In genomic region chr22:46738961-46739870, GRCh38 we compare ENCODE assay signal across 1 cellular context.
TF ChIP-seq lines count a peak whose summit lies in the region.

No MANE protein-coding gene starts in this region.

TF ChIP-seq in HepG2, 621 proteins besides CTCF, POLR2A, EP300 and RAD21 (continued from another document and continues in another):
- no peak for TF ChIP-seq ATF6 (CRISPR knock-in tag; conservative IDR thresholded peaks at IDR 0.05)
- no peak for TF ChIP-seq ASH2L (IDR thresholded peaks at IDR 0.05; ENCODE audit: insufficient read length, low read depth, low read length)
- no peak for TF ChIP-seq MYNN (CRISPR knock-in tag; IDR thresholded peaks at IDR 0.05; ENCODE audit: low read depth)
- no peak for TF ChIP-seq ZBTB14 (CRISPR knock-in tag; IDR thresholded peaks at IDR 0.05)
- TF ChIP-seq ZNF282 (IDR thresholded peaks at IDR 0.05; ENCODE audit: partially characterized antibody), result no peak
- TF ChIP-seq SNAPC4 (CRISPR knock-in tag; IDR thresholded peaks at IDR 0.05), result no peak
- TF ChIP-seq PHB2 (IDR thresholded peaks at IDR 0.05; ENCODE audit: partially characterized antibody), result no peak
- no peak for TF ChIP-seq ZNF138 (CRISPR knock-in tag; IDR thresholded peaks at IDR 0.05; ENCODE audit: low read depth)
- TF ChIP-seq GATAD1 (CRISPR knock-in tag; IDR thresholded peaks at IDR 0.05), result no peak; the same call in 1 of the 2 replicates
- TF ChIP-seq ZNF547 (CRISPR knock-in tag; IDR thresholded peaks at IDR 0.05), result no peak; the same call in 1 of the 2 replicates
- TF ChIP-seq IKZF5 (CRISPR knock-in tag; IDR thresholded peaks at IDR 0.05), result peak; percentile 35; the same call in 1 of the 2 replicates
- no peak for TF ChIP-seq TAF15 (IDR thresholded peaks at IDR 0.05; ENCODE audit: low read depth, low read length, poor library complexity, severe bottlenecking)
- no peak for TF ChIP-seq ZNF672 (CRISPR knock-in tag; IDR thresholded peaks at IDR 0.05)
- 0 out of 2 replicates have a peak, but pooled peaks have one; percentile 44 for TF ChIP-seq ETV5 (CRISPR knock-in tag; IDR thresholded peaks at IDR 0.05; ENCODE audit: borderline replicate concordance)
- TF ChIP-seq SOX13 (IDR thresholded peaks at IDR 0.05), result no peak
- no peak; a peak in 1 of 4 replicates for TF ChIP-seq SOX13 (CRISPR knock-in tag; conservative IDR thresholded peaks at IDR 0.05 in 1 of 2, IDR thresholded peaks at IDR 0.05 in 1 of 2)
- TF ChIP-seq THAP8 (CRISPR knock-in tag; IDR thresholded peaks at IDR 0.05; ENCODE audit: borderline replicate concordance), result no peak
- no peak for TF ChIP-seq ZNF256 (CRISPR knock-in tag; conservative IDR thresholded peaks at IDR 0.05)
- peak; percentile 24; the same call in 1 of the 2 replicates for TF ChIP-seq NR2F6 (IDR thresholded peaks at IDR 0.05)
- no peak for TF ChIP-seq NR2F6 (CRISPR knock-in tag; IDR thresholded peaks at IDR 0.05)
- TF ChIP-seq ZBTB40 (IDR thresholded peaks at IDR 0.05), result no peak
- no peak for TF ChIP-seq ZBTB40 (CRISPR knock-in tag; IDR thresholded peaks at IDR 0.05)
- no peak for TF ChIP-seq RFX3 (CRISPR knock-in tag; IDR thresholded peaks at IDR 0.05)
- TF ChIP-seq PREB (CRISPR knock-in tag; IDR thresholded peaks at IDR 0.05), result no peak
- TF ChIP-seq LBX2 (CRISPR knock-in tag; IDR thresholded peaks at IDR 0.05; ENCODE audit: borderline replicate concordance), result peak; percentile 26; the same call in 1 of the 2 replicates
- no peak for TF ChIP-seq ZBTB1 (CRISPR knock-in tag; IDR thresholded peaks at IDR 0.05; ENCODE audit: borderline replicate concordance)
- no peak for TF ChIP-seq NAIF1 (CRISPR knock-in tag; IDR thresholded peaks at IDR 0.05; ENCODE audit: borderline replicate concordance)
- 0 out of 2 replicates have a peak, but pooled peaks have one; percentile 21 for TF ChIP-seq MAZ (IDR thresholded peaks at IDR 0.05; ENCODE audit: borderline replicate concordance, low read depth, low read length)
- TF ChIP-seq MAZ (CRISPR knock-in tag; IDR thresholded peaks at IDR 0.05; ENCODE audit: low read depth), result no peak
- peak; percentile 31; the same call in 1 of the 2 replicates for TF ChIP-seq KAT7 (CRISPR knock-in tag; IDR thresholded peaks at IDR 0.05; ENCODE audit: borderline replicate concordance)
